ENCODE assay signal across 10 cellular contexts in the genomic region with DNA sequence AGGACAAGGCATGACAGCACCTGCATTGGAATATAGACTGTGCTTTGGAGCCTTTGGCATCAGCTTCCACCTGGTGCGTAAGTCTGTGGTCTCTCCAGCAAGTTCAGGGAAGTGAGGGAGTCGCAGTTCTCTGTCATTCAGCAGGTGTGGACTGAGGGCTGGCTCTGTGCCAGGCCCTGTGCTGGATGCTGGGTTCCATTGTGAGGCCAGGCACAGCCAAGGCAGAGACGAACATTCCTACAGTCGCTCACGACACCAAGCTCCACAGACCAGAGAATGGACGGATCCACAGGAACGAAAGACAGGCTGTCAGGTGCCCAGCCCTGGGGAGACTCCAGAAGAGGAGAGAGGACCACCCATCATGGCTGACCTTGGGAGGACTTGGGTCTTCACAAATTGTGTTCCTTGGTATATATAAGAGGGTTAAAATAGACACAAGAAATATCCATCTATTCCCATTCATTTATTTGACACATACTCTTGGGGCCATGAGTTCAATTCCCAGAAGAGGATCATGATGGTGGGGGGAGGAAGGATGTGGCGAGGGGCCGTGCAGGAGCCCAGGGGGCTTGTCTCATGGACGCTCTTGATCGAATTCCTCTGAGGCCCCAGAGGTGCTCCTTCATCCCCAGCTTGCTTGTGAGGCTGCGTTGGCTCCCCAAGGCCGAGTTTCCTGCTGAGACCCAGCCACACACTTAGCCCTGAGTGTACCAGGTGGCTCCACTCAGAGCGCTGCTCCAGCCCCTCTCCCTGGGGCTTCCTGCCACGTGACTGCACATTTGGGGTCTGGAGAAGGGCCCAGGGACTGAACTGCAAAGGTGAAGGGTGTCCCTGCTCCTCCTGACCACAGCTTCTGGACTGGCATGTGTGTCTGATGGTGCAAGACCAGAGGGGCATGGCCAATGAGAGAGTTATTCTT. TPM values are rescaled to one million over a fixed set of nuclear protein-coding genes. Genes with fewer than 3 reads are reported as not detected.
DNase-seq lines count a peak whose midpoint lies in the region; ATAC-seq and TF ChIP-seq lines count a peak whose summit lies in the region.
"Had no signal": no experiment of that assay in that cellular context is flagged by ENCODE, and none has a peak within 500 bp of the region (broad histone marks: within the 10 kb centered on the region; RNA-seq: fewer than 3 reads in every experiment).

No MANE protein-coding gene starts in this region.

- H3K4me3 Mint-ChIP-seq in endothelial cell (ENCODE audit: unreplicated experiment) = no peak overlapping the region

- ATAC-seq in esophagus mucosa (peak; percentile 25), upper lobe of left lung (ENCODE audit: low FRiP score in 2 of 2) (no peak), GM18519 (IDR thresholded peaks at IDR 0.05; ENCODE audit: low FRiP score, unreplicated experiment) (no peak), Right ventricle myocardium superior (ENCODE audit: poor library complexity) (no peak)

- H3K9me3 Mint-ChIP-seq in endothelial cell (ENCODE audit: unreplicated experiment) = no peaks in the 10 kb centered on the region

- H3K27ac Mint-ChIP-seq in endothelial cell (ENCODE audit: unreplicated experiment) = no peak overlapping the region

- TF ChIP-seq EP300 in upper lobe of left lung (IDR thresholded peaks at IDR 0.05) = no peak

- TF ChIP-seq CTCF in upper lobe of left lung (IDR thresholded peaks at IDR 0.05) (no peak), endothelial cell (IDR thresholded peaks at IDR 0.05; ENCODE audit: unreplicated experiment) (no peak)

- peak; percentile 79 for DNase-seq in activated effector memory CD4-positive, alpha-beta T cell treated with anti-CD3 and anti-CD28 coated beads, Interleukin-2, amount 50 U/mL, for 16 hours
- no peak for DNase-seq in activated effector memory CD4-positive, alpha-beta T cell treated with Interleukin-2 at 50 U/mL for 16 hours
- DNase-seq in T follicular helper cell (ENCODE audit: low read depth) (peak; percentile 52), upper lobe of left lung (no peak), endothelial cell (ENCODE audit: low spot score) (no peak), Right ventricle myocardium superior (no peak)

- no peaks in the 10 kb centered on the region for H3K27me3 ChIP-seq in upper lobe of left lung

- peak overlapping the region; percentile 1 to 66 (median 38) for H3K27ac ChIP-seq in upper lobe of left lung
- H3K27ac ChIP-seq: C4-2B had no signal

- H3K9me3 ChIP-seq in upper lobe of left lung = no peaks in the 10 kb centered on the region

- no peaks in the 10 kb centered on the region for H3K36me3 ChIP-seq in upper lobe of left lung

- intact Hi-C loops in Right ventricle myocardium superior (cut with DNase I) = loop anchor here (10.0 kb wide), 1 partner anchor 55 kb away; no protein-coding TSS in a partner anchor

- H3K4me3 ChIP-seq in upper lobe of left lung = peak overlapping the region in 2 of 4 donors; percentile 7 to 10
- H3K4me3 ChIP-seq: smooth muscle cell had no signal

- no peaks in the 10 kb centered on the region for H3K36me3 Mint-ChIP-seq in endothelial cell (ENCODE audit: low read depth, unreplicated experiment)

- H3K4me1 Mint-ChIP-seq in endothelial cell (ENCODE audit: unreplicated experiment) = peaks cover 37% of the 10 kb centered on the region

- H3K4me1 ChIP-seq in upper lobe of left lung = peaks cover 0 to 7% (median 0%) of the 10 kb centered on the region in 4 donors

- peaks cover 2% of the 10 kb centered on the region for H3K27me3 Mint-ChIP-seq in endothelial cell (ENCODE audit: unreplicated experiment)

- 66 to 72% methylated on average over 13 to 15 of the region's 15 CpGs for WGBS in upper lobe of left lung, 2 donors

- no peak for TF ChIP-seq POLR2A in upper lobe of left lung (IDR thresholded peaks at IDR 0.05)

RNA-seq across cellular contexts. Expression of a gene that starts 3.5 kb away (rescaled TPM):
- total RNA-seq in esophagus mucosa = 0.28 TPM
- 1 to 10 TPM in 5 of 6 donors, under 1 TPM in 1; 0.98 to 6.2 (median 2.8) TPM for total RNA-seq in upper lobe of left lung
- total RNA-seq in endothelial cell (ENCODE audit: unreplicated experiment) = 0.56 TPM
- 0.08 TPM for total RNA-seq in Right ventricle myocardium superior
- total RNA-seq: smooth muscle cell had no signal

Comparison
In these comparisons a context has a peak if more than half of its experiments do, and no peak if none do; other contexts are left out.
1. DNase-seq: peak in activated effector memory CD4-positive, alpha-beta T cell treated with anti-CD3 and anti-CD28 coated beads, Interleukin-2, amount 50 U/mL, for 16 hours (single experiment) and T follicular helper cell (single experiment); none in activated effector memory CD4-positive, alpha-beta T cell treated with Interleukin-2 at 50 U/mL for 16 hours (single experiment), upper lobe of left lung (0 of 2), endothelial cell (single experiment) and Right ventricle myocardium superior (single experiment).